35 cellular contexts compared by ENCODE assay signal in genomic region chr20:64022671-64023070, GRCh38. TPM values are rescaled to one million over a fixed set of nuclear protein-coding genes. Genes with fewer than 3 reads are reported as not detected.
"Had no signal": no experiment of that assay in that cellular context is flagged by ENCODE, and none has a peak within 500 bp of the region (broad histone marks: within the 10 kb centered on the region; RNA-seq: fewer than 3 reads in every experiment).

No MANE protein-coding gene starts in this region.

- H3K4me1 Mint-ChIP-seq: activated CD4-positive, alpha-beta T cell treated with anti-CD3 and anti-CD28 coated beads for 36 hours; activated naive CD8-positive, alpha-beta T cell treated with anti-CD3 and anti-CD28 coated beads for 36 hours; brain had no signal

- H3K9me3 ChIP-seq: adrenal gland, ascending aorta, breast epithelium, colonic mucosa, esophagus muscularis mucosa, gastrocnemius medialis, heart left ventricle had no signal

- H3K4me3 Mint-ChIP-seq: activated CD4-positive, alpha-beta T cell treated with anti-CD3 and anti-CD28 coated beads for 36 hours; activated CD8-positive, alpha-beta T cell treated with anti-CD3 and anti-CD28 coated beads for 36 hours; activated naive CD4-positive, alpha-beta T cell treated with anti-CD3 and anti-CD28 coated beads for 36 hours; activated naive CD4-positive, alpha-beta T cell treated with anti-CD3 and anti-CD28 coated beads, Interleukin-2, amount 50 U/mL, for 24 hours; activated naive CD8-positive, alpha-beta T cell treated with anti-CD3 and anti-CD28 coated beads for 36 hours; activated naive CD8-positive, alpha-beta T cell treated with anti-CD3 and anti-CD28 coated beads, Interleukin-2, amount 50 U/mL, for 24 hours; activated T-cell treated with anti-CD3 and anti-CD28 coated beads, Interleukin-2, amount 50 U/mL, for 4 hours; activated T-helper 1 cell treated with anti-CD3 and anti-CD28 coated beads, Interleukin-12 subunit alpha, Interleukin-12 subunit beta, Interleukin-2, Interleukin-4 antibody, amounts not matched to agents 30 ng/mL and 10 ng/mL and 1 ng/mL, durations not matched to agents 14 hours and 24 hours and 36 hours; brain; T-helper 17 cell; T-helper 2 cell treated with Interferon-gamma antibody and Interleukin-4, amounts not matched to agents 5 μg/mL and 100 μg/mL, for 36 hours had no signal

- H3K27ac Mint-ChIP-seq: activated CD4-positive, alpha-beta T cell treated with anti-CD3 and anti-CD28 coated beads for 36 hours; activated CD8-positive, alpha-beta T cell treated with anti-CD3 and anti-CD28 coated beads for 36 hours; activated naive CD4-positive, alpha-beta T cell treated with anti-CD3 and anti-CD28 coated beads for 36 hours; activated naive CD8-positive, alpha-beta T cell treated with anti-CD3 and anti-CD28 coated beads for 36 hours; activated naive CD8-positive, alpha-beta T cell treated with anti-CD3 and anti-CD28 coated beads, Interleukin-2, amount 50 U/mL, for 24 hours; activated T-helper 1 cell treated with anti-CD3 and anti-CD28 coated beads, Interleukin-12 subunit alpha, Interleukin-12 subunit beta, Interleukin-2, Interleukin-4 antibody, amounts not matched to agents 30 ng/mL and 10 ng/mL and 1 ng/mL, durations not matched to agents 14 hours and 24 hours and 36 hours; activated T-helper 2 cell treated with anti-CD3 and anti-CD28 coated beads, Interferon-gamma antibody, Interleukin-2, Interleukin-4, amounts not matched to agents 10 μg/mL and 5 μg/mL and 100 μg/mL, durations not matched to agents 14 hours and 24 hours and 36 hours; brain; T-helper 2 cell treated with Interferon-gamma antibody and Interleukin-4, amounts not matched to agents 5 μg/mL and 100 μg/mL, for 36 hours had no signal

- H3K9me3 Mint-ChIP-seq: activated CD8-positive, alpha-beta T cell treated with anti-CD3 and anti-CD28 coated beads for 36 hours; activated naive CD4-positive, alpha-beta T cell treated with anti-CD3 and anti-CD28 coated beads for 36 hours; activated naive CD4-positive, alpha-beta T cell treated with anti-CD3 and anti-CD28 coated beads, Interleukin-2, amount 50 U/mL, for 24 hours; activated naive CD8-positive, alpha-beta T cell treated with anti-CD3 and anti-CD28 coated beads for 36 hours; activated naive CD8-positive, alpha-beta T cell treated with anti-CD3 and anti-CD28 coated beads, Interleukin-2, amount 50 U/mL, for 24 hours; activated T-cell treated with anti-CD3 and anti-CD28 coated beads, Interleukin-2, amount 50 U/mL, for 4 hours; activated T-helper 1 cell treated with anti-CD3 and anti-CD28 coated beads, Interleukin-12 subunit alpha, Interleukin-12 subunit beta, Interleukin-2, Interleukin-4 antibody, amounts not matched to agents 30 ng/mL and 10 ng/mL and 1 ng/mL, durations not matched to agents 14 hours and 24 hours and 36 hours; activated T-helper 2 cell treated with anti-CD3 and anti-CD28 coated beads, Interferon-gamma antibody, Interleukin-2, Interleukin-4, amounts not matched to agents 10 μg/mL and 5 μg/mL and 100 μg/mL, durations not matched to agents 14 hours and 24 hours and 36 hours; brain; T-helper 2 cell treated with Interferon-gamma antibody and Interleukin-4, amounts not matched to agents 5 μg/mL and 100 μg/mL, for 36 hours had no signal

- H3K27me3 Mint-ChIP-seq: activated CD4-positive, alpha-beta T cell treated with anti-CD3 and anti-CD28 coated beads for 36 hours; activated CD8-positive, alpha-beta T cell treated with anti-CD3 and anti-CD28 coated beads for 36 hours; activated naive CD4-positive, alpha-beta T cell treated with anti-CD3 and anti-CD28 coated beads, Interleukin-2, amount 50 U/mL, for 24 hours; activated naive CD8-positive, alpha-beta T cell treated with anti-CD3 and anti-CD28 coated beads for 36 hours; activated naive CD8-positive, alpha-beta T cell treated with anti-CD3 and anti-CD28 coated beads, Interleukin-2, amount 50 U/mL, for 24 hours; brain; T-helper 17 cell had no signal

- H3K27me3 ChIP-seq: adrenal gland, ascending aorta, breast epithelium, cardiac muscle cell, colonic mucosa, esophagus muscularis mucosa, foreskin keratinocyte, gastrocnemius medialis, heart left ventricle had no signal

- H3K27ac ChIP-seq: adrenal gland, ascending aorta, breast epithelium, cardiac muscle cell, colonic mucosa, esophagus muscularis mucosa, foreskin keratinocyte, gastrocnemius medialis, heart left ventricle had no signal

- DNase-seq: activated CD4-positive, alpha-beta T cell treated with anti-CD3 and anti-CD28 coated beads for 36 hours; activated CD4-positive, alpha-beta T cell treated with anti-CD3 and anti-CD28 coated beads, Interleukin-2, amount 50 U/mL, for 1 hour; activated CD4-positive, alpha-beta T cell treated with anti-CD3 and anti-CD28 coated beads, Interleukin-2, amount 50 U/mL, for 48 hours; activated CD4-positive, CD25-positive, alpha-beta regulatory T cell; activated CD4-positive, CD25-positive, alpha-beta regulatory T cell treated with anti-CD3 and anti-CD28 coated beads, Interleukin-2, amount 50 U/mL, for 72 hours; activated CD8-positive, alpha-beta memory T cell treated with anti-CD3 and anti-CD28 coated beads for 24 hours; activated CD8-positive, alpha-beta T cell treated with anti-CD3 and anti-CD28 coated beads for 36 hours; activated effector memory CD4-positive, alpha-beta T cell treated with anti-CD3 and anti-CD28 coated beads, Interleukin-2, amount 50 U/mL, for 16 hours; activated naive CD4-positive, alpha-beta T cell treated with anti-CD3 and anti-CD28 coated beads for 36 hours; activated naive CD8-positive, alpha-beta T cell treated with anti-CD3 and anti-CD28 coated beads for 36 hours; activated naive CD8-positive, alpha-beta T cell treated with anti-CD3 and anti-CD28 coated beads, Interleukin-2, amount 50 U/mL, for 24 hours; activated T-cell treated with anti-CD3 and anti-CD28 coated beads, Interleukin-2, amount 50 U/mL, for 4 hours; adrenal gland; amygdala; central memory CD4-positive, alpha-beta T cell; cerebellar nuclear complex; colonic mucosa; effector CD8-positive, alpha-beta T cell; erythroblast; foreskin keratinocyte; gastrocnemius medialis; glutamatergic neuron; heart left ventricle; T-helper 1 cell; T-helper 17 cell; T1000 had no signal

- H3K4me1 ChIP-seq: adrenal gland, ascending aorta, breast epithelium, esophagus muscularis mucosa, foreskin keratinocyte, gastrocnemius medialis, heart left ventricle had no signal

- H3K4me3 ChIP-seq: adrenal gland, ascending aorta, breast epithelium, cardiac muscle cell, colonic mucosa, esophagus muscularis mucosa, gastrocnemius medialis, heart left ventricle had no signal

RNA-seq across cellular contexts. Expression of gene C20orf204, which starts 13.3 kb away (rescaled TPM):
- total RNA-seq: ascending aorta had no signal

RNA-seq across cellular contexts. Expression of gene SOX18, which starts 26.8 kb away (rescaled TPM):
- total RNA-seq: activated CD4-positive, alpha-beta T cell treated with anti-CD3 and anti-CD28 coated beads for 36 hours; activated CD8-positive, alpha-beta T cell treated with anti-CD3 and anti-CD28 coated beads for 36 hours; activated naive CD4-positive, alpha-beta T cell treated with anti-CD3 and anti-CD28 coated beads for 36 hours; activated naive CD8-positive, alpha-beta T cell treated with anti-CD3 and anti-CD28 coated beads for 36 hours; foreskin keratinocyte; T-helper 17 cell had no signal

RNA-seq across cellular contexts. Expression of gene SAMD10, which starts 43.2 kb away (rescaled TPM):
- total RNA-seq: ascending aorta had no signal
